In the genomic region with DNA sequence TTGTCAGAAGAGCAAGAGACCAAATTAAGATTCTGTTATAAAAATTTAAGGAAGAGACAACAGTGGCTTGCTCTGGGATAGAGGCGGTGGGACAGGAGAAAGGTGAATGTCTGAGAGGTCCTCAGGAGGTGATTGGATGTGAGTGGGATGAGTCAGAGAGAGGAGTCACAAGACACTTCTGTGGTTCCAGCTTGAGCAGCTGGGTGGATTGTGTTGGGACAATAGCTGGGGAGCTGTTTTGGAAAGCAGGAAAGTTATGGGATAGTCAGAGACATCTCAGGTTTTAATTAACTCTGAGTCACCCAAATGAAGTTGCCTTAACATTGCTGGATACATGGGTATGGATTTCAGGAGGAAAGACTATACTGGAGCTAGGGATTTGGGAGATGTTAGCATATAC, we compare ENCODE assay signal across 1 cellular context.
A peak's percentile ranks its signal among the peaks of the same experiment; 100 is the strongest.
TF ChIP-seq lines count a peak whose summit lies in the region.

No MANE protein-coding gene starts in this region.

TF ChIP-seq in K562, 482 proteins besides CTCF, POLR2A, EP300 and RAD21 (continued from another document):
- TF ChIP-seq, protein P1, sequence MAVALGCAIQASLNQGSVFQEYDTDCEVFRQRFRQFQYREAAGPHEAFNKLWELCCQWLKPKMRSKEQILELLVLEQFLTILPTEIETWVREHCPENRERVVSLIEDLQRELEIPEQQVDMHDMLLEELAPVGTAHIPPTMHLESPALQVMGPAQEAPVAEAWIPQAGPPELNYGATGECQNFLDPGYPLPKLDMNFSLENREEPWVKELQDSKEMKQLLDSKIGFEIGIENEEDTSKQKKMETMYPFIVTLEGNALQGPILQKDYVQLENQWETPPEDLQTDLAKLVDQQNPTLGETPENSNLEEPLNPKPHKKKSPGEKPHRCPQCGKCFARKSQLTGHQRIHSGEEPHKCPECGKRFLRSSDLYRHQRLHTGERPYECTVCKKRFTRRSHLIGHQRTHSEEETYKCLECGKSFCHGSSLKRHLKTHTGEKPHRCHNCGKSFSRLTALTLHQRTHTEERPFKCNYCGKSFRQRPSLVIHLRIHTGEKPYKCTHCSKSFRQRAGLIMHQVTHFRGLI (CRISPR knock-in tag; IDR thresholded peaks at IDR 0.05): no peak
- TF ChIP-seq FOS (IDR thresholded peaks at IDR 0.05; ENCODE audit: extremely low read depth, insufficient read length): peak; percentile 11
- no peak for TF ChIP-seq YBX1 (IDR thresholded peaks at IDR 0.05)
- TF ChIP-seq, protein P2, sequence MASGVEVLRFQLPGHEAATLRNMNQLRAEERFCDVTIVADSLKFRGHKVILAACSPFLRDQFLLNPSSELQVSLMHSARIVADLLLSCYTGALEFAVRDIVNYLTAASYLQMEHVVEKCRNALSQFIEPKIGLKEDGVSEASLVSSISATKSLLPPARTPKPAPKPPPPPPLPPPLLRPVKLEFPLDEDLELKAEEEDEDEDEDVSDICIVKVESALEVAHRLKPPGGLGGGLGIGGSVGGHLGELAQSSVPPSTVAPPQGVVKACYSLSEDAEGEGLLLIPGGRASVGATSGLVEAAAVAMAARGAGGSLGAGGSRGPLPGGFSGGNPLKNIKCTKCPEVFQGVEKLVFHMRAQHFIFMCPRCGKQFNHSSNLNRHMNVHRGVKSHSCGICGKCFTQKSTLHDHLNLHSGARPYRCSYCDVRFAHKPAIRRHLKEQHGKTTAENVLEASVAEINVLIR (CRISPR knock-in tag; IDR thresholded peaks at IDR 0.05): no peak
- TF ChIP-seq, protein P3, sequence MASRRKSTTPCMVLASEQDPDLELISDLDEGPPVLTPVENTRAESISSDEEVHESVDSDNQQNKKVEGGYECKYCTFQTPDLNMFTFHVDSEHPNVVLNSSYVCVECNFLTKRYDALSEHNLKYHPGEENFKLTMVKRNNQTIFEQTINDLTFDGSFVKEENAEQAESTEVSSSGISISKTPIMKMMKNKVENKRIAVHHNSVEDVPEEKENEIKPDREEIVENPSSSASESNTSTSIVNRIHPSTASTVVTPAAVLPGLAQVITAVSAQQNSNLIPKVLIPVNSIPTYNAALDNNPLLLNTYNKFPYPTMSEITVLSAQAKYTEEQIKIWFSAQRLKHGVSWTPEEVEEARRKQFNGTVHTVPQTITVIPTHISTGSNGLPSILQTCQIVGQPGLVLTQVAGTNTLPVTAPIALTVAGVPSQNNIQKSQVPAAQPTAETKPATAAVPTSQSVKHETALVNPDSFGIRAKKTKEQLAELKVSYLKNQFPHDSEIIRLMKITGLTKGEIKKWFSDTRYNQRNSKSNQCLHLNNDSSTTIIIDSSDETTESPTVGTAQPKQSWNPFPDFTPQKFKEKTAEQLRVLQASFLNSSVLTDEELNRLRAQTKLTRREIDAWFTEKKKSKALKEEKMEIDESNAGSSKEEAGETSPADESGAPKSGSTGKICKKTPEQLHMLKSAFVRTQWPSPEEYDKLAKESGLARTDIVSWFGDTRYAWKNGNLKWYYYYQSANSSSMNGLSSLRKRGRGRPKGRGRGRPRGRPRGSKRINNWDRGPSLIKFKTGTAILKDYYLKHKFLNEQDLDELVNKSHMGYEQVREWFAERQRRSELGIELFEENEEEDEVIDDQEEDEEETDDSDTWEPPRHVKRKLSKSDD (conservative IDR thresholded peaks at IDR 0.05; ENCODE audit: low read length): no peak
- TF ChIP-seq U2AF1 (optimal IDR thresholded peaks at IDR 0.05; ENCODE audit: low read depth, low read length): no peak
- TF ChIP-seq, protein P4, sequence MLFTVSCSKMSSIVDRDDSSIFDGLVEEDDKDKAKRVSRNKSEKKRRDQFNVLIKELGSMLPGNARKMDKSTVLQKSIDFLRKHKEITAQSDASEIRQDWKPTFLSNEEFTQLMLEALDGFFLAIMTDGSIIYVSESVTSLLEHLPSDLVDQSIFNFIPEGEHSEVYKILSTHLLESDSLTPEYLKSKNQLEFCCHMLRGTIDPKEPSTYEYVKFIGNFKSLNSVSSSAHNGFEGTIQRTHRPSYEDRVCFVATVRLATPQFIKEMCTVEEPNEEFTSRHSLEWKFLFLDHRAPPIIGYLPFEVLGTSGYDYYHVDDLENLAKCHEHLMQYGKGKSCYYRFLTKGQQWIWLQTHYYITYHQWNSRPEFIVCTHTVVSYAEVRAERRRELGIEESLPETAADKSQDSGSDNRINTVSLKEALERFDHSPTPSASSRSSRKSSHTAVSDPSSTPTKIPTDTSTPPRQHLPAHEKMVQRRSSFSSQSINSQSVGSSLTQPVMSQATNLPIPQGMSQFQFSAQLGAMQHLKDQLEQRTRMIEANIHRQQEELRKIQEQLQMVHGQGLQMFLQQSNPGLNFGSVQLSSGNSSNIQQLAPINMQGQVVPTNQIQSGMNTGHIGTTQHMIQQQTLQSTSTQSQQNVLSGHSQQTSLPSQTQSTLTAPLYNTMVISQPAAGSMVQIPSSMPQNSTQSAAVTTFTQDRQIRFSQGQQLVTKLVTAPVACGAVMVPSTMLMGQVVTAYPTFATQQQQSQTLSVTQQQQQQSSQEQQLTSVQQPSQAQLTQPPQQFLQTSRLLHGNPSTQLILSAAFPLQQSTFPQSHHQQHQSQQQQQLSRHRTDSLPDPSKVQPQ (CRISPR knock-in tag; IDR thresholded peaks at IDR 0.05; ENCODE audit: borderline replicate concordance): no peak
